18 cellular contexts compared by ENCODE assay signal in the genomic region with DNA sequence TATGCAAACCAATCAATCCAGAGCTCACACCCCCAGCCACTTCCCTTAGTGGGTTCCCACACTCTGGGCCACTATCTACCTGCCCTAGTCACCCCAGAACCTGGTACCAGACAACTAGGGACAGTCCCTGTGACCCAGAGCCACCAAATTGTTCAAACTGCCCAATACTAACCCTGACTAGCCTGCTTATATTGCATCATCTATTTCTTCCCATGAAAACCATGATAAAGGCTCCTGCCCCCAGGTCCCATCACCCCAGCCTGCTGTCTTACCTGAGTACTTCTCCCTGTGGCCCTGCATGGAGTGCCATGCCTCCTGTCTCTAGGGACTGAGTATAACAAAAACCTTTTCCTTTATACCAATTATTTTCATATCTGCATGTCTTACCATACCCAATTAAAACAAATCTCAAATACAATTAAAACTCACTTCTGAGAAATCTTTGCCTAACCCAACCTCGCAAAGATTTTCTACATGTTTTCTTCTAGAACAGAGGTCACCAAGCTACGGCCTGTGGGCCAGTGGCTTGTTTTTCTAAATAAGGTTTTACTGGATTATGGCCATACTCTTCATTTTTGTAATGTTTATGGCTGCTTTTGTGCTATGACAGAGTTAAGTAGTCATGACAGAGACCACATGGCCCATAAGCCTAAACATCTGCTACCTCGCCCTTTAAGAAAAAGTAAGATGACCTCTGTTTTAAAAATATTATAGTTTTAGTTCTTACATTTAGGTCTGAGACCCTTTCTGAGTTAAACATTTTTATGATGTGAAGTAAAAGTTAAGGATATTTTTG.
"Had no signal": no experiment of that assay in that cellular context is flagged by ENCODE, and none has a peak within 500 bp of the region (broad histone marks: within the 10 kb centered on the region; RNA-seq: fewer than 3 reads in every experiment).

No MANE protein-coding gene starts in this region.

- H3K27ac Mint-ChIP-seq: activated naive CD8-positive, alpha-beta T cell treated with anti-CD3 and anti-CD28 coated beads, Interleukin-2, amount 10 ng/mL, durations not matched to agents 7 days and 5 days had no signal

- H3K4me3 Mint-ChIP-seq: activated naive CD8-positive, alpha-beta T cell treated with anti-CD3 and anti-CD28 coated beads, Interleukin-2, amount 10 ng/mL, durations not matched to agents 7 days and 5 days; activated T-helper 1 cell treated with anti-CD3 and anti-CD28 coated beads, Interleukin-12 subunit alpha, Interleukin-12 subunit beta, Interleukin-2, Interleukin-4 antibody, amounts not matched to agents 30 ng/mL and 10 ng/mL and 1 ng/mL, durations not matched to agents 14 hours and 24 hours and 36 hours; natural killer cell; stimulated activated naive CD8-positive, alpha-beta T cell treated with anti-CD3 and anti-CD28 coated beads, Interleukin-15, Interleukin-2, amounts not matched to agents 100 ng/mL and 50 ng/mL, for 24 hours had no signal

- H3K4me1 Mint-ChIP-seq: activated naive CD8-positive, alpha-beta T cell treated with anti-CD3 and anti-CD28 coated beads, Interleukin-2, amount 10 ng/mL, durations not matched to agents 7 days and 5 days; natural killer cell had no signal

- H3K9me3 Mint-ChIP-seq: natural killer cell; stimulated activated naive CD8-positive, alpha-beta T cell treated with anti-CD3 and anti-CD28 coated beads, Interleukin-15, Interleukin-2, amounts not matched to agents 100 ng/mL and 50 ng/mL, for 24 hours had no signal

- H3K4me3 ChIP-seq: coronary artery, heart right ventricle, left lung, prostate gland, tibial nerve, uterus had no signal

- H3K36me3 ChIP-seq: heart right ventricle, left lung, prostate gland, tibial nerve, uterus had no signal

- H3K27me3 ChIP-seq: heart right ventricle, tibial nerve, uterus had no signal

- H3K4me1 ChIP-seq: left lung, prostate gland, uterus had no signal

- H3K9me3 ChIP-seq: prostate gland, uterus had no signal

- ATAC-seq: heart right ventricle, left lung, natural killer cell had no signal

- H3K27ac ChIP-seq: heart right ventricle, left lung, prostate gland, tibial nerve, uterus had no signal

- DNase-seq: activated CD4-positive, alpha-beta T cell treated with anti-CD3 and anti-CD28 coated beads for 1 hour; activated CD8-positive, alpha-beta memory T cell treated with anti-CD3 and anti-CD28 coated beads, Interleukin-2, amount 50 U/mL, for 48 hours; activated naive CD4-positive, alpha-beta T cell; activated naive CD8-positive, alpha-beta T cell treated with anti-CD3 and anti-CD28 coated beads, Interleukin-2, amount 10 ng/mL, durations not matched to agents 7 days and 5 days; amygdala; cerebellar nuclear complex; heart right ventricle; left lung; midbrain; natural killer cell; stimulated activated CD4-positive, alpha-beta T cell treated with anti-CD3 and anti-CD28 coated beads, Interleukin-4, amount 100 ng/mL, for 24 hours; T-helper 1 cell; uterus had no signal

- H3K36me3 Mint-ChIP-seq: natural killer cell had no signal
